Comparison of ENCODE assay signal across 9 cellular contexts in the genomic region with DNA sequence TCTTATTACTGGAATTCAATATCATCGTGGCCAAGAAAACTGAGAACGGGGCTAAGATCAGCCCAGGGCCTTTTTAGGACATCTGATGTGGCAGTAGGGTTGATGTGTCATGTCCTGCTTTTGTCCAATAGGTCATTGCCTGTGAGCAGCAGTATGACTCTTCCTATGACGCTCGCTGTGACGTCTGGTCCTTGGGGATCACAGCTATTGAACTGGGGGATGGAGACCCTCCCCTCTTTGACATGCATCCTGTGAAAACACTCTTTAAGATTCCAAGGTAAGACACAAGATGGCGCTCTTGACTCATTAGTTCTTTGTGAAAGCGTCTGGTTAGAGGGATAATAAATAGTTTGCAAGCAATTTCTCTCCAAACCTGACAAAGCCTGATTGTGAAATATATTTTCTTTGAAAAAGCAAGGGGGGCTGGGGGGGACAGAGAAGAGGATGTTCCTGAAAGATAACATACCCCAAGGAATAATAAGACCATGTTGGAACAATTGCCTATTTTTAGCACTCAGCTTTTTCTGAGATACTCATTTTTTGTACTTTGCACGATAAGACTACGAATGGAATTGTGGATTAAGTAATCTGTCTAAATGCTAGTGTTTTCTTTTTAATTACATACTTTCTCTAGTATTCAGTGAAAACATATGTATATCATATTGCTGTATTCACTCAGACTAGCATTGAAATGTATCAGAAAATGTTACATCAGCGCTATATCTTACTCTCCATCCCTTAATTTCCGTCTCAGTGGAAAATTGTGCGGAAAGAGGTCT. TPM values are rescaled to one million over a fixed set of nuclear protein-coding genes. Genes with fewer than 3 reads are reported as not detected.
DNase-seq lines count a peak whose midpoint lies in the region; ATAC-seq and TF ChIP-seq lines count a peak whose summit lies in the region.
"Had no signal": no experiment of that assay in that cellular context is flagged by ENCODE, and none has a peak within 500 bp of the region (broad histone marks: within the 10 kb centered on the region; RNA-seq: fewer than 3 reads in every experiment).

No MANE protein-coding gene starts in this region.

- TF ChIP-seq CTCF in Caco-2 (IDR thresholded peaks at IDR 0.05; ENCODE audit: insufficient read depth in 1 of 2, low read depth in 1 of 2, low read length in 1 of 2, severe bottlenecking in 1 of 2, unreplicated experiment in 1 of 2) (peak; percentile 68 to 79), uterus (IDR thresholded peaks at IDR 0.05) (peak; percentile 10 to 50 (median 24))
- peak; percentile 72 for TF ChIP-seq CTCF in activated CD8-positive, alpha-beta T cell treated with anti-CD3 and anti-CD28 coated beads for 36 hours (IDR thresholded peaks at IDR 0.05)

- no peak overlapping the region for H3K27ac ChIP-seq in uterus
- H3K27ac ChIP-seq: neutrophil had no signal

- H3K4me3 Mint-ChIP-seq in Caco-2 (ENCODE audit: unreplicated experiment): no peak overlapping the region
- no peak overlapping the region for H3K4me3 Mint-ChIP-seq in activated CD8-positive, alpha-beta T cell treated with anti-CD3 and anti-CD28 coated beads for 36 hours

- H3K27me3 ChIP-seq in Caco-2 (replicated peaks; ENCODE audit: control insufficient read depth, insufficient read depth, low read length) (no peaks in the 10 kb centered on the region), uterus (no peaks in the 10 kb centered on the region)

- CTCF ChIA-PET in Caco-2 (lab: Charles Lee): interaction anchor here (0.6 to 1.9 kb wide), 10 partner anchors 29 to 580 kb away, joined by 3 to 13 read pairs (median 4); no protein-coding TSS in a partner anchor
- CTCF ChIA-PET in activated CD8-positive, alpha-beta T cell treated with anti-CD3 and anti-CD28 coated beads for 36 hours (lab: Charles Lee): interaction anchor here (0.7 to 3.2 kb wide), 13 partner anchors 12 to 637 kb away, joined by 3 to 18 read pairs (median 4); no protein-coding TSS in a partner anchor

- H3K36me3 ChIP-seq in Caco-2 (ENCODE audit: control insufficient read depth, insufficient read depth, low read length): no peaks in the 10 kb centered on the region
- H3K36me3 ChIP-seq in uterus: no peaks in the 10 kb centered on the region
- H3K36me3 ChIP-seq: neutrophil had no signal

- intact Hi-C loops in Caco-2 (cut with micrococcal nuclease; ENCODE audit: unreplicated experiment): loop anchor here (1.0 to 10.0 kb wide), 5 partner anchors 27 to 576 kb away; no protein-coding TSS in a partner anchor
- intact Hi-C loops in activated CD8-positive, alpha-beta T cell treated with anti-CD3 and anti-CD28 coated beads for 36 hours (cut with micrococcal nuclease): loop anchor here (10.0 kb wide), 1 partner anchor 349 kb away; no protein-coding TSS in a partner anchor
- intact Hi-C loops in uterus (cut with DNase I; ENCODE audit: low total_unique reads): no loop called here

- DNase-seq in Caco-2: peak; percentile 46 to 82
- peak; percentile 21 for DNase-seq in GOT3 (lab: John Stamatoyannopoulos, UW)
- peak; percentile 70 for DNase-seq in NCI-H2171 treated with DMSO at 0.1 percent for 48 hours (lab: John Stamatoyannopoulos, UW)
- DNase-seq in activated CD8-positive, alpha-beta T cell treated with anti-CD3 and anti-CD28 coated beads for 36 hours: peak; percentile 46
- peak; percentile 72 for DNase-seq in iPS-NIHi7 (ENCODE audit: extremely low spot score)
- peak in 1 of 2 donors; percentile 20 for DNase-seq in uterus

- POLR2A ChIA-PET in Caco-2 (lab: Charles Lee): no interaction called here
- POLR2A ChIA-PET in activated CD8-positive, alpha-beta T cell treated with anti-CD3 and anti-CD28 coated beads for 36 hours (lab: Charles Lee): interaction anchor here (0.6 kb wide), 1 partner anchor 89 kb away, joined by 3 read pairs; no protein-coding TSS in a partner anchor

- no peak for TF ChIP-seq POLR2A in uterus (IDR thresholded peaks at IDR 0.05)

- H3K36me3 Mint-ChIP-seq in Caco-2 (ENCODE audit: insufficient read depth, unreplicated experiment): no peaks in the 10 kb centered on the region
- no peaks in the 10 kb centered on the region for H3K36me3 Mint-ChIP-seq in activated CD8-positive, alpha-beta T cell treated with anti-CD3 and anti-CD28 coated beads for 36 hours (ENCODE audit: low read depth)

- H3K4me1 Mint-ChIP-seq in Caco-2 (ENCODE audit: low read depth, unreplicated experiment): peaks cover 31% of the 10 kb centered on the region
- H3K4me1 Mint-ChIP-seq in activated CD8-positive, alpha-beta T cell treated with anti-CD3 and anti-CD28 coated beads for 36 hours (ENCODE audit: low read depth): no peaks in the 10 kb centered on the region

- H3K9me3 ChIP-seq in Caco-2: no peaks in the 10 kb centered on the region
- no peaks in the 10 kb centered on the region for H3K9me3 ChIP-seq in uterus
- H3K9me3 ChIP-seq: neutrophil had no signal

- peak; percentile 78 for ATAC-seq in activated CD8-positive, alpha-beta T cell treated with anti-CD3 and anti-CD28 coated beads for 36 hours
- ATAC-seq in GM18511 (IDR thresholded peaks at IDR 0.05; ENCODE audit: unreplicated experiment): no peak
- no peak for ATAC-seq in GM18873 (IDR thresholded peaks at IDR 0.05; ENCODE audit: low FRiP score, unreplicated experiment)

- no TSS peak for BruUV-seq in Caco-2 (replicated peaks; lab: Mats Ljungman, UMichigan)

- H3K4me1 ChIP-seq in Caco-2: peaks cover 12% of the 10 kb centered on the region; the same call in 1 of the 2 replicates
- H3K4me1 ChIP-seq in uterus: no peaks in the 10 kb centered on the region

- no peaks in the 10 kb centered on the region for H3K27me3 Mint-ChIP-seq in Caco-2 (ENCODE audit: insufficient read depth, unreplicated experiment)
- H3K27me3 Mint-ChIP-seq in activated CD8-positive, alpha-beta T cell treated with anti-CD3 and anti-CD28 coated beads for 36 hours: peaks cover 13% of the 10 kb centered on the region

- no peak overlapping the region for H3K4me3 ChIP-seq in Caco-2 (ENCODE audit: low read depth, low read length)
- H3K4me3 ChIP-seq in uterus: no peak overlapping the region

- H3K27ac Mint-ChIP-seq in Caco-2 (ENCODE audit: unreplicated experiment): no peak overlapping the region
- H3K27ac Mint-ChIP-seq in activated CD8-positive, alpha-beta T cell treated with anti-CD3 and anti-CD28 coated beads for 36 hours: no peak overlapping the region

- H3K9me3 Mint-ChIP-seq in Caco-2 (ENCODE audit: unreplicated experiment): no peaks in the 10 kb centered on the region
- no peaks in the 10 kb centered on the region for H3K9me3 Mint-ChIP-seq in activated CD8-positive, alpha-beta T cell treated with anti-CD3 and anti-CD28 coated beads for 36 hours

RNA-seq across cellular contexts. Expression of a gene that starts 58.1 kb away (rescaled TPM):
- 0.09 and 0.21 TPM in 2 replicates for total RNA-seq in Caco-2 (2022)
- total RNA-seq in activated CD8-positive, alpha-beta T cell treated with anti-CD3 and anti-CD28 coated beads for 36 hours: under 1 TPM; 0.09 to 0.20 TPM
- total RNA-seq in uterus: 1 to 10 TPM in 1 of 4 donors, under 1 TPM in 1, not detected in 2; 0.09 to 9.1 TPM

Comparison
In these comparisons a context has a peak if more than half of its experiments do, and no peak if none do; other contexts are left out.
1. CTCF ChIP-seq: peak in every context shown above with its lines; median percentile 74 in Caco-2; 72 in activated CD8-positive, alpha-beta T cell treated with anti-CD3 and anti-CD28 coated beads for 36 hours; 24 in uterus.